ENCODE assay signal across 23 cellular contexts in genomic region chr17:72968798-72969197, GRCh38.
"Had no signal": no experiment of that assay in that cellular context is flagged by ENCODE, and none has a peak within 500 bp of the region (broad histone marks: within the 10 kb centered on the region; RNA-seq: fewer than 3 reads in every experiment).

No MANE protein-coding gene starts in this region.

- H3K27ac ChIP-seq: heart left ventricle, left lung, lower lobe of right lung, sigmoid colon, skin epidermis, stomach, thoracic aorta, transverse colon had no signal

- ATAC-seq: esophagus mucosa; heart left ventricle; left lung; lower lobe of right lung; natural killer cell treated with Interleukin-12 subunit alpha and Interleukin-12 subunit beta and Interleukin-15 and Interleukin-18, amount 100 ng/mL, for 72 hours; stimulated activated naive B cell treated with anti-CD40 and anti-IgM and Interleukin-4, amounts not matched to agents 10 μg/mL and 1 μg/mL and 100 μg/mL, for 72 hours had no signal

- DNase-seq: cortex of kidney; dorsolateral prefrontal cortex; effector memory CD4-positive, alpha-beta T cell; heart left ventricle; hippocampal formation; left lung; lower lobe of right lung; midbrain; posterior cingulate gyrus; sigmoid colon; stimulated activated CD4-positive, alpha-beta T cell treated with anti-CD3 and anti-CD28 coated beads, Interleukin-2, amount 100 ng/mL, for 24 hours; stimulated activated CD4-positive, alpha-beta T cell treated with anti-CD3 and anti-CD28 coated beads, Interleukin-4, amount 100 ng/mL, for 4 hours; stimulated activated naive B cell treated with anti-CD40 and anti-IgM and Interleukin-4, amounts not matched to agents 10 μg/mL and 1 μg/mL and 100 μg/mL, for 72 hours; stomach; substantia nigra; transverse colon had no signal

- H3K36me3 Mint-ChIP-seq: natural killer cell treated with Interleukin-12 subunit alpha and Interleukin-12 subunit beta and Interleukin-15 and Interleukin-18, amount 100 ng/mL, for 72 hours had no signal

- H3K4me3 Mint-ChIP-seq: natural killer cell treated with Interleukin-12 subunit alpha and Interleukin-12 subunit beta and Interleukin-15 and Interleukin-18, amount 100 ng/mL, for 72 hours; stimulated activated naive B cell treated with anti-CD40 and anti-IgM and Interleukin-4, amounts not matched to agents 10 μg/mL and 1 μg/mL and 100 μg/mL, for 72 hours had no signal

- H3K27ac Mint-ChIP-seq: natural killer cell treated with Interleukin-12 subunit alpha and Interleukin-12 subunit beta and Interleukin-15 and Interleukin-18, amount 100 ng/mL, for 72 hours; stimulated activated naive B cell treated with anti-CD40 and anti-IgM and Interleukin-4, amounts not matched to agents 10 μg/mL and 1 μg/mL and 100 μg/mL, for 72 hours had no signal

- H3K27me3 ChIP-seq: dorsolateral prefrontal cortex, heart left ventricle, left lung, sigmoid colon, stomach had no signal

- H3K9me3 Mint-ChIP-seq: natural killer cell treated with Interleukin-12 subunit alpha and Interleukin-12 subunit beta and Interleukin-15 and Interleukin-18, amount 100 ng/mL, for 72 hours; stimulated activated naive B cell treated with anti-CD40 and anti-IgM and Interleukin-4, amounts not matched to agents 10 μg/mL and 1 μg/mL and 100 μg/mL, for 72 hours had no signal

- FAIRE-seq: endometrium, frontal cortex, islet of Langerhans had no signal

- H3K36me3 ChIP-seq: heart left ventricle, left lung, lower lobe of right lung, sigmoid colon, stomach, thoracic aorta, transverse colon had no signal

- H3K4me1 ChIP-seq: left lung, lower lobe of right lung, sigmoid colon, transverse colon had no signal

- H3K27me3 Mint-ChIP-seq: natural killer cell treated with Interleukin-12 subunit alpha and Interleukin-12 subunit beta and Interleukin-15 and Interleukin-18, amount 100 ng/mL, for 72 hours; stimulated activated naive B cell treated with anti-CD40 and anti-IgM and Interleukin-4, amounts not matched to agents 10 μg/mL and 1 μg/mL and 100 μg/mL, for 72 hours had no signal

- H3K4me3 ChIP-seq: dorsolateral prefrontal cortex, heart left ventricle, left lung, lower lobe of right lung, sigmoid colon, skin epidermis, stomach, thoracic aorta, transverse colon had no signal

- H3K9me3 ChIP-seq: heart left ventricle, left lung, lower lobe of right lung, sigmoid colon, stomach, thoracic aorta, transverse colon had no signal
